ENCODE assay signal across 9 cellular contexts in genomic region chr16:3035972-3036725, GRCh38. TPM values are rescaled to one million over a fixed set of nuclear protein-coding genes. Genes with fewer than 3 reads are reported as not detected.
DNase-seq lines count a peak whose midpoint lies in the region; ATAC-seq and TF ChIP-seq lines count a peak whose summit lies in the region.
"Had no signal": no experiment of that assay in that cellular context is flagged by ENCODE, and none has a peak within 500 bp of the region (broad histone marks: within the 10 kb centered on the region; RNA-seq: fewer than 3 reads in every experiment).

No MANE protein-coding gene starts in this region.

- TF ChIP-seq CTCF in esophagus squamous epithelium (IDR thresholded peaks at IDR 0.05), result no peak

- H3K36me3 ChIP-seq in esophagus squamous epithelium, result peaks cover 0 to 12% (median 0%) of the 10 kb centered on the region in 3 donors

- peak overlapping the region; percentile 57 to 75 (median 70) for H3K4me3 ChIP-seq in esophagus squamous epithelium

- no peaks in the 10 kb centered on the region for H3K9me3 Mint-ChIP-seq in stimulated activated naive B cell treated with anti-CD40 and anti-IgM and Interleukin-4, amounts not matched to agents 10 μg/mL and 1 μg/mL and 100 μg/mL, for 72 hours

- DNase-seq in NCI-H1417 (lab: John Stamatoyannopoulos, UW), result peak in 2 of 3 experiments; percentile 31 to 51
- DNase-seq in NCI-H1417 treated with DMSO at 0.1 percent for 48 hours (lab: John Stamatoyannopoulos, UW), result no peak
- no peak for DNase-seq in esophagus squamous epithelium (lab: John Stamatoyannopoulos, UW)
- no peak for DNase-seq in stimulated activated naive B cell treated with anti-CD40 and anti-IgM and Interleukin-4, amounts not matched to agents 10 μg/mL and 1 μg/mL and 100 μg/mL, for 72 hours
- no peak for DNase-seq in activated naive CD4-positive, alpha-beta T cell treated with Interleukin-2 at 50 U/mL for 16 hours
- DNase-seq: islet precursor cell; stimulated activated CD4-positive, alpha-beta T cell treated with anti-CD3 and anti-CD28 coated beads, Interleukin-15, amount 100 ng/mL, for 24 hours; testis had no signal

- H3K4me1 Mint-ChIP-seq in stimulated activated naive B cell treated with anti-CD40 and anti-IgM and Interleukin-4, amounts not matched to agents 10 μg/mL and 1 μg/mL and 100 μg/mL, for 72 hours, result peaks cover 11 to 21% of the 10 kb centered on the region in 2 donors

- peaks cover 74 to 91% of the 10 kb centered on the region in 2 donors for H3K27me3 Mint-ChIP-seq in stimulated activated naive B cell treated with anti-CD40 and anti-IgM and Interleukin-4, amounts not matched to agents 10 μg/mL and 1 μg/mL and 100 μg/mL, for 72 hours

- peak overlapping the region; percentile 29 to 66 for H3K4me3 Mint-ChIP-seq in stimulated activated naive B cell treated with anti-CD40 and anti-IgM and Interleukin-4, amounts not matched to agents 10 μg/mL and 1 μg/mL and 100 μg/mL, for 72 hours

- H3K36me3 Mint-ChIP-seq in stimulated activated naive B cell treated with anti-CD40 and anti-IgM and Interleukin-4, amounts not matched to agents 10 μg/mL and 1 μg/mL and 100 μg/mL, for 72 hours, result peaks cover 1 to 4% of the 10 kb centered on the region in 2 donors

- no peaks in the 10 kb centered on the region for H3K9me3 ChIP-seq in esophagus squamous epithelium
- H3K9me3 ChIP-seq: testis had no signal

- no peak for TF ChIP-seq POLR2A in esophagus squamous epithelium (IDR thresholded peaks at IDR 0.05)

- peak overlapping the region; percentile 61 to 95 (median 92) for H3K27ac ChIP-seq in esophagus squamous epithelium
- H3K27ac ChIP-seq: testis had no signal

- H3K27ac Mint-ChIP-seq in stimulated activated naive B cell treated with anti-CD40 and anti-IgM and Interleukin-4, amounts not matched to agents 10 μg/mL and 1 μg/mL and 100 μg/mL, for 72 hours, result no peak overlapping the region

- H3K4me1 ChIP-seq in esophagus squamous epithelium, result peaks cover 4 to 70% (median 6%) of the 10 kb centered on the region in 3 donors
- H3K4me1 ChIP-seq: testis had no signal

- H3K27me3 ChIP-seq in esophagus squamous epithelium, result peaks cover 0 to 100% (median 14%) of the 10 kb centered on the region in 4 donors
- H3K27me3 ChIP-seq: testis had no signal

- intact Hi-C loops in esophagus squamous epithelium (cut with DNase I), result no loop called here

- 13% methylated on average over 4 of the region's 40 CpGs; no CpG with 5 or more reads in 1 of the 2 donors for WGBS in esophagus squamous epithelium, 2 donors

- no peak for ATAC-seq in stimulated activated naive B cell treated with anti-CD40 and anti-IgM and Interleukin-4, amounts not matched to agents 10 μg/mL and 1 μg/mL and 100 μg/mL, for 72 hours (replicated peaks)
- no peak for ATAC-seq in GM18867 (IDR thresholded peaks at IDR 0.05; ENCODE audit: unreplicated experiment)

RNA-seq across cellular contexts. Expression of gene BICDL2, which starts 0.6 kb away (rescaled TPM):
- 100 to 1,000 TPM in 2 of 4 donors, 10 to 100 TPM in 2; 54.9 to 204 (median 96.4) TPM for total RNA-seq in esophagus squamous epithelium

RNA-seq across cellular contexts. Expression of gene MMP25, which starts 10.2 kb away (rescaled TPM):
- 1 to 10 TPM in 1 of 4 donors, under 1 TPM in 3; 0.19 to 1.4 (median 0.61) TPM for total RNA-seq in esophagus squamous epithelium

RNA-seq across cellular contexts. Expression of gene THOC6, which starts 12.3 kb away (rescaled TPM):
- total RNA-seq in esophagus squamous epithelium, result 10 to 100 TPM; 17.4 to 27.9 (median 25.8) TPM

RNA-seq across cellular contexts. Expression of gene HCFC1R1, which starts 12.4 kb away (rescaled TPM):
- total RNA-seq in esophagus squamous epithelium, result 10 to 100 TPM; 17.9 to 32.4 (median 18.4) TPM

RNA-seq across cellular contexts. Expression of gene TNFRSF12A, which starts 16.0 kb away (rescaled TPM):
- total RNA-seq in esophagus squamous epithelium, result 10 to 100 TPM; 15.3 to 46.0 (median 28.6) TPM

Comparison
In these comparisons a context has a peak if more than half of its experiments do, and no peak if none do; other contexts are left out.
1. DNase-seq: peak in NCI-H1417 (2 of 3); none in NCI-H1417 treated with DMSO at 0.1 percent for 48 hours (single experiment), esophagus squamous epithelium (single experiment), stimulated activated naive B cell treated with anti-CD40 and anti-IgM and Interleukin-4, amounts not matched to agents 10 μg/mL and 1 μg/mL and 100 μg/mL, for 72 hours (single experiment) and activated naive CD4-positive, alpha-beta T cell treated with Interleukin-2 at 50 U/mL for 16 hours (single experiment).